ENCODE assay signal across 11 cellular contexts in genomic region chr22:39292002-39292401, GRCh38. TPM values are rescaled to one million over a fixed set of nuclear protein-coding genes. Genes with fewer than 3 reads are reported as not detected.
DNase-seq lines count a peak whose midpoint lies in the region; ATAC-seq and TF ChIP-seq lines count a peak whose summit lies in the region.
"Had no signal": no experiment of that assay in that cellular context is flagged by ENCODE, and none has a peak within 500 bp of the region (broad histone marks: within the 10 kb centered on the region; RNA-seq: fewer than 3 reads in every experiment).

No MANE protein-coding gene starts in this region.

- WGBS in transverse colon (ENCODE audit: low coverage in 1 of 2), 2 donors: 64% methylated on average over 20 of the region's 21 CpGs; no CpG with 5 or more reads in 1 of the 2 donors

- peaks cover 0 to 22% of the 10 kb centered on the region in 2 donors for H3K4me1 ChIP-seq in muscle layer of duodenum (ENCODE audit: control insufficient read depth in 1 of 2, insufficient read depth in 2 of 2, low read length in 2 of 2)
- H3K4me1 ChIP-seq in transverse colon: peaks cover 0 to 25% (median 11%) of the 10 kb centered on the region in 4 donors

- H3K4me3 ChIP-seq in MG63 (no peak overlapping the region), muscle layer of duodenum (ENCODE audit: low read depth in 1 of 2, low read length in 2 of 2) (no peak overlapping the region), transverse colon (no peak overlapping the region)

- TF ChIP-seq POLR2A in transverse colon (IDR thresholded peaks at IDR 0.05): no peak

- intact Hi-C loops in transverse colon (cut with DNase I; ENCODE audit: low total_unique reads): no loop called here

- in situ Hi-C loops in transverse colon (cut with MboI; ENCODE audit: low pct_ligation_motif_present in 1 of 4, low pct_unique_long_range_greater_than_20kb in 1 of 4, low sequenced_read_pairs in 3 of 4) (no loop called here), GM13976 (cut with MboI; ENCODE audit: low sequenced_read_pairs, unreplicated experiment) (no loop called here)

- no peaks in the 10 kb centered on the region for H3K27me3 ChIP-seq in MG63
- H3K27me3 ChIP-seq in muscle layer of duodenum (ENCODE audit: low read depth, low read length): no peaks in the 10 kb centered on the region
- no peaks in the 10 kb centered on the region for H3K27me3 ChIP-seq in transverse colon

- no peaks in the 10 kb centered on the region for H3K36me3 ChIP-seq in MG63
- no peaks in the 10 kb centered on the region for H3K36me3 ChIP-seq in muscle layer of duodenum (ENCODE audit: control insufficient read depth in 1 of 2, insufficient read depth in 2 of 2, low read length in 2 of 2)
- H3K36me3 ChIP-seq in transverse colon: no peaks in the 10 kb centered on the region

- no peak for ATAC-seq in GM21717 (IDR thresholded peaks at IDR 0.05; ENCODE audit: unreplicated experiment)

- TF ChIP-seq CTCF in transverse colon (IDR thresholded peaks at IDR 0.05) (no peak), GM13976 (IDR thresholded peaks at IDR 0.05; ENCODE audit: borderline replicate concordance, control extremely low read depth, extremely low read depth, insufficient read depth, missing control alignments) (no peak)

- H3K27ac ChIP-seq in epithelial cell of prostate: peak overlapping the region; percentile 79
- H3K27ac ChIP-seq in muscle layer of duodenum (ENCODE audit: low read length): peak overlapping the region; percentile 58
- peak overlapping the region; percentile 45 to 57 (median 50) for H3K27ac ChIP-seq in transverse colon

- DNase-seq in MG63 (peak; percentile 50), epithelial cell of prostate (ENCODE audit: low read depth, low spot score) (no peak), transverse colon (no peak), NAMALWA (ENCODE audit: low spot score) (no peak), DMS153 treated with DMSO at 0.1 percent for 48 hours (lab: John Stamatoyannopoulos, UW; ENCODE audit: unreplicated experiment) (no peak), GM13976 (ENCODE audit: low spot score) (no peak)
- DNase-seq: activated T-cell treated with anti-CD3 and anti-CD28 coated beads, Interleukin-2, amount 50 U/mL, for 4 hours; immature natural killer cell; NCI-H526 treated with DMSO at 0.1 percent for 48 hours had no signal

- TF ChIP-seq EP300 in transverse colon (IDR thresholded peaks at IDR 0.05; ENCODE audit: low read depth): no peak

- H3K9me3 ChIP-seq in MG63 (no peaks in the 10 kb centered on the region), muscle layer of duodenum (ENCODE audit: control insufficient read depth in 1 of 2, low read length in 2 of 2) (no peaks in the 10 kb centered on the region), transverse colon (no peaks in the 10 kb centered on the region)

RNA-seq across cellular contexts. Expression of gene RPL3, which starts 27.4 kb away (rescaled TPM):
- 2,271 and 3,763 TPM in 2 replicates for total RNA-seq in MG63 (2014; rRNA removed; shearing (Covaris generic); ENCODE audit: low replicate concordance)
- total RNA-seq in transverse colon: 1,000 to 10,000 TPM in 3 of 4 donors, 100 to 1,000 TPM in 1; 909 to 2,069 (median 1,420) TPM

RNA-seq across cellular contexts. Expression of gene PDGFB, which starts 47.2 kb away (rescaled TPM):
- total RNA-seq in MG63 (2014; rRNA removed; shearing (Covaris generic); ENCODE audit: low replicate concordance): 0.13 and 0.57 TPM in 2 replicates
- 1 to 10 TPM; 2.7 to 7.5 (median 4.0) TPM for total RNA-seq in transverse colon

RNA-seq across cellular contexts. Expression of gene SYNGR1, which starts 57.8 kb away (rescaled TPM):
- total RNA-seq in MG63 (2014; rRNA removed; shearing (Covaris generic); ENCODE audit: low replicate concordance): 32.3 and 58.3 TPM in 2 replicates
- total RNA-seq in transverse colon: 10 to 100 TPM in 1 of 4 donors, 1 to 10 TPM in 3; 6.7 to 10.5 (median 8.0) TPM
